In the genomic region with DNA sequence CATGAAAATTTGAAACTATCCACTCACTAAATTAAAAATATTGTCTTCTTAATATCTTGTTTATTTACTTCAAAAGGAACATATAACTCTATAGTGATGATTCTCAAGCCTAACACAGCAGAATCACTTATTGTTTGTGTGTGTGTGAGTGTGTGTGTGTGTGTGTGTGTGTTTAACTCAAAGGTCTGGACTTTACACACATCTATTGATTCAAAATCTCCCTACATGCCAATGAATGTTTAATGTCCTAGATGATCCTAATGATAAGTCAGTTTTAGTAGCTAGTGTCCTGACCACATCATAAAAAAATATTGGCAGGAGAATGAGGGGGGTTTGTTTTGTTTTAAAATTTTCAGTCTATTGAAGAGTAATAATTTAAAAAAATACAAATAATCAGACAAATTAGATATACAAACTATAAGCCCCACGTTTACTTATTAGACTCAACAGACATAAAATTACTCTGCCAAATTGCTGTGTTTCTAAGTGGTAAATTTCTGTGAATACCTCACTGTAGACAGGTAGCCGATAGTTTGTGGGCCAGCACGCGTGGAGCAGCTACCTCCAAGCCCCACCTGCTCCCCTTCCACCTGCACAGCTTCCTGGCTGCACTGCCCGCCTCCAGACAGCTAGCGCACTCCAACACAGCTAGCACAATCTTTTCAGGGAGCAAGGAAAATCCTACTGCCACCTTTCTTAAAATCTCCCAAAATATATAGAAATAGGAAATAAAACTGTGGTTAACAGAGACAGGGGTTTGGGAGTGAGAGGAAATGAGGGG, we compare ENCODE assay signal across 28 cellular contexts.
"Had no signal": no experiment of that assay in that cellular context is flagged by ENCODE, and none has a peak within 500 bp of the region (broad histone marks: within the 10 kb centered on the region; RNA-seq: fewer than 3 reads in every experiment).

No MANE protein-coding gene starts in this region.

- H3K4me1 Mint-ChIP-seq: memory B cell; stimulated activated effector memory CD8-positive, alpha-beta T cell treated with anti-CD3 and anti-CD28 coated beads, Interleukin-12 subunit alpha, Interleukin-12 subunit beta, amount 100 ng/mL, for 72 hours had no signal

- H3K4me3 Mint-ChIP-seq: dendritic cell treated with granulocyte-macrophage colony-stimulating factor and Interleukin-4, amounts not matched to agents 40 ng/mL and 50 ng/mL, for 4 days; effector memory CD8-positive, alpha-beta T cell; memory B cell; natural killer cell treated with Interleukin-12 subunit alpha and Interleukin-12 subunit beta and Interleukin-15 and Interleukin-18, amount 100 ng/mL, for 72 hours; neural crest cell; stimulated activated effector memory CD8-positive, alpha-beta T cell treated with anti-CD3 and anti-CD28 coated beads, Interleukin-12 subunit alpha, Interleukin-12 subunit beta, amount 100 ng/mL, for 72 hours; type B pancreatic cell had no signal

- H3K4me3 ChIP-seq: esophagus squamous epithelium, heart right ventricle, lung, pancreas, right atrium auricular region, sigmoid colon, testis, tibial artery had no signal

- H3K27me3 Mint-ChIP-seq: dendritic cell treated with granulocyte-macrophage colony-stimulating factor and Interleukin-4, amounts not matched to agents 40 ng/mL and 50 ng/mL, for 4 days; effector memory CD8-positive, alpha-beta T cell; natural killer cell treated with Interleukin-12 subunit alpha and Interleukin-12 subunit beta and Interleukin-15 and Interleukin-18, amount 100 ng/mL, for 72 hours; type B pancreatic cell had no signal

- H3K27ac ChIP-seq: esophagus squamous epithelium, heart right ventricle, neutrophil, pancreas, right atrium auricular region, sigmoid colon, testis, tibial artery had no signal

- H3K9me3 Mint-ChIP-seq: dendritic cell treated with granulocyte-macrophage colony-stimulating factor and Interleukin-4, amounts not matched to agents 40 ng/mL and 50 ng/mL, for 4 days; type B pancreatic cell had no signal

- H3K27me3 ChIP-seq: esophagus squamous epithelium, heart right ventricle, neutrophil, pancreas, right atrium auricular region, sigmoid colon, testis, tibial artery had no signal

- H3K36me3 Mint-ChIP-seq: memory B cell; natural killer cell treated with Interleukin-12 subunit alpha and Interleukin-12 subunit beta and Interleukin-15 and Interleukin-18, amount 100 ng/mL, for 72 hours; stimulated activated effector memory CD8-positive, alpha-beta T cell treated with anti-CD3 and anti-CD28 coated beads, Interleukin-12 subunit alpha, Interleukin-12 subunit beta, amount 100 ng/mL, for 72 hours; type B pancreatic cell had no signal

- ATAC-seq: effector memory CD8-positive, alpha-beta T cell; heart right ventricle; left colon; left ventricle myocardium superior; natural killer cell treated with Interleukin-12 subunit alpha and Interleukin-12 subunit beta and Interleukin-15 and Interleukin-18, amount 100 ng/mL, for 72 hours; pancreas; stimulated activated effector memory CD8-positive, alpha-beta T cell treated with anti-CD3 and anti-CD28 coated beads, Interleukin-12 subunit alpha, Interleukin-12 subunit beta, amount 100 ng/mL, for 72 hours had no signal

- DNase-seq: cerebellar nuclear complex; effector memory CD8-positive, alpha-beta T cell; erythroblast; esophagus squamous epithelium; foreskin melanocyte; glutamatergic neuron; heart right ventricle; hippocampal formation; kidney glomerular epithelial cell; left colon; left ventricle myocardium superior; pancreas; sigmoid colon; stimulated activated CD4-positive, alpha-beta T cell treated with anti-CD3 and anti-CD28 coated beads, Interleukin-2, amount 100 ng/mL, for 24 hours; stimulated activated CD4-positive, alpha-beta T cell treated with anti-CD3 and anti-CD28 coated beads, Interleukin-4, amount 100 ng/mL, for 24 hours; stimulated activated naive CD4-positive, alpha-beta T cell treated with Interleukin-2 at 50 U/mL for 16 hours; substantia nigra; testis; tibial artery had no signal

- H3K27ac Mint-ChIP-seq: dendritic cell treated with granulocyte-macrophage colony-stimulating factor and Interleukin-4, amounts not matched to agents 40 ng/mL and 50 ng/mL, for 4 days; effector memory CD8-positive, alpha-beta T cell; memory B cell; natural killer cell treated with Interleukin-12 subunit alpha and Interleukin-12 subunit beta and Interleukin-15 and Interleukin-18, amount 100 ng/mL, for 72 hours; stimulated activated effector memory CD8-positive, alpha-beta T cell treated with anti-CD3 and anti-CD28 coated beads, Interleukin-12 subunit alpha, Interleukin-12 subunit beta, amount 100 ng/mL, for 72 hours; type B pancreatic cell had no signal

- H3K36me3 ChIP-seq: esophagus squamous epithelium, heart right ventricle, neutrophil, pancreas, right atrium auricular region, sigmoid colon, tibial artery had no signal

- H3K9me3 ChIP-seq: esophagus squamous epithelium, heart right ventricle, neutrophil, pancreas, right atrium auricular region, sigmoid colon, testis, tibial artery had no signal

- H3K4me1 ChIP-seq: heart right ventricle, pancreas, right atrium auricular region, sigmoid colon, testis, tibial artery had no signal
